Comparison of ENCODE assay signal across 22 cellular contexts in genomic region chr6:170285482-170285881, GRCh38. TPM values are rescaled to one million over a fixed set of nuclear protein-coding genes. Genes with fewer than 3 reads are reported as not detected.
DNase-seq lines count a peak whose midpoint lies in the region; ATAC-seq and TF ChIP-seq lines count a peak whose summit lies in the region.
"Had no signal": no experiment of that assay in that cellular context is flagged by ENCODE, and none has a peak within 500 bp of the region (broad histone marks: within the 10 kb centered on the region; RNA-seq: fewer than 3 reads in every experiment).

No MANE protein-coding gene starts in this region.

- TF ChIP-seq POLR2A in stomach (IDR thresholded peaks at IDR 0.05) (no peak), upper lobe of left lung (IDR thresholded peaks at IDR 0.05) (no peak)

- intact Hi-C loops in cardiac septum (cut with DNase I) (loop anchor here (5.0 kb wide), 1 partner anchor 148 kb away; no protein-coding TSS in a partner anchor), left cardiac atrium (cut with DNase I) (no loop called here), stomach (cut with DNase I; ENCODE audit: low total_unique reads) (loop anchor here (10.0 kb wide), 1 partner anchor 451 kb away; no protein-coding TSS in a partner anchor)

- TF ChIP-seq CTCF in RWPE2 (IDR thresholded peaks at IDR 0.05; ENCODE audit: poor library complexity, severe bottlenecking) (no peak), stomach (IDR thresholded peaks at IDR 0.05) (no peak), upper lobe of left lung (IDR thresholded peaks at IDR 0.05) (no peak)

- no peaks in the 10 kb centered on the region for H3K27me3 ChIP-seq in RWPE2 (ENCODE audit: insufficient read depth, poor library complexity, severe bottlenecking)
- peaks cover 0 to 61% (median 30%) of the 10 kb centered on the region in 3 donors for H3K27me3 ChIP-seq in stomach
- H3K27me3 ChIP-seq in upper lobe of left lung = peaks cover 0 to 23% (median 15%) of the 10 kb centered on the region in 4 donors

- ATAC-seq in left cardiac atrium = no peak
- no peak for ATAC-seq in RWPE2 (ENCODE audit: low read depth)
- ATAC-seq in upper lobe of left lung (ENCODE audit: low FRiP score in 2 of 2) = no peak
- ATAC-seq in HG02870 (IDR thresholded peaks at IDR 0.05; ENCODE audit: unreplicated experiment) = no peak
- ATAC-seq in HG02884 (IDR thresholded peaks at IDR 0.05; ENCODE audit: unreplicated experiment) = no peak
- ATAC-seq: activated CD8-positive, alpha-beta T cell treated with anti-CD3 and anti-CD28 coated beads, Interleukin-2, amount 10 ng/mL, durations not matched to agents 7 days and 5 days had no signal

- peaks cover 4% of the 10 kb centered on the region for H3K4me1 ChIP-seq in RWPE2 (ENCODE audit: insufficient read depth, poor library complexity, severe bottlenecking)
- peaks cover 39 to 55% (median 46%) of the 10 kb centered on the region in 4 donors for H3K4me1 ChIP-seq in stomach
- peaks cover 26 to 55% (median 40%) of the 10 kb centered on the region in 4 donors for H3K4me1 ChIP-seq in upper lobe of left lung

- H3K36me3 ChIP-seq in RWPE2 (ENCODE audit: low read depth) (peaks cover 60% of the 10 kb centered on the region), stomach (peaks cover 10 to 48% (median 31%) of the 10 kb centered on the region in 4 donors), upper lobe of left lung (peaks cover 0 to 36% (median 10%) of the 10 kb centered on the region in 4 donors)

- TF ChIP-seq EP300 in stomach (IDR thresholded peaks at IDR 0.05) (no peak), upper lobe of left lung (IDR thresholded peaks at IDR 0.05) (no peak)

- H3K9me3 ChIP-seq in RWPE2 (ENCODE audit: severe bottlenecking) (no peaks in the 10 kb centered on the region), stomach (no peaks in the 10 kb centered on the region), upper lobe of left lung (no peaks in the 10 kb centered on the region)
- H3K9me3 ChIP-seq: psoas muscle had no signal

- no peak overlapping the region for H3K27ac ChIP-seq in RWPE2 (ENCODE audit: poor library complexity, severe bottlenecking)
- no peak overlapping the region for H3K27ac ChIP-seq in stomach
- no peak overlapping the region for H3K27ac ChIP-seq in upper lobe of left lung
- H3K27ac ChIP-seq: psoas muscle had no signal

- H3K4me3 ChIP-seq in RWPE2 (ENCODE audit: severe bottlenecking) (no peak overlapping the region), stomach (no peak overlapping the region), upper lobe of left lung (no peak overlapping the region)
- H3K4me3 ChIP-seq: lung, psoas muscle had no signal

- 71 to 82% (median 80%) methylated on average over 3 to 5 of the region's 5 CpGs for WGBS in stomach, 5 donors
- 62 to 100% methylated on average over 1 to 4 of the region's 5 CpGs for WGBS in upper lobe of left lung, 2 donors

- DNase-seq in cardiac septum (ENCODE audit: low spot score) (peak; percentile 19), left cardiac atrium (no peak), RWPE2 (ENCODE audit: low spot score) (peak; percentile 40), mesenteric fat pad (ENCODE audit: low spot score) (peak; percentile 75), stomach (peak; percentile 23), upper lobe of left lung (no peak)
- DNase-seq: activated CD8-positive, alpha-beta T cell treated with anti-CD3 and anti-CD28 coated beads, Interleukin-2, amount 10 ng/mL, durations not matched to agents 7 days and 5 days; activated gamma-delta T cell treated with Interleukin-2 at 50 U/mL for 16 hours; activated T-cell treated with anti-CD3 and anti-CD28 coated beads for 4 hours; cerebellar nuclear complex; DMS79; GDM1; H9; NCI-H1105; NCI-H2029 treated with DMSO at 0.1 percent for 48 hours; NCI-H774; stimulated activated CD8-positive, alpha-beta memory T cell treated with anti-CD3 and anti-CD28 coated beads, Interleukin-4, amount 100 ng/mL, for 48 hours; T-helper 2 cell had no signal

RNA-seq across cellular contexts. Expression of gene DLL1, which starts 5.4 kb away (rescaled TPM):
- 6.4 TPM for total RNA-seq in cardiac septum
- 10 to 100 TPM; 19.0 to 26.8 TPM for total RNA-seq in left cardiac atrium
- 23.8 TPM for total RNA-seq in mesenteric fat pad
- 10 to 100 TPM in 2 of 5 donors, 1 to 10 TPM in 2, not detected in 1; 4.2 to 38.5 (median 9.6) TPM for total RNA-seq in stomach
- 10 to 100 TPM in 1 of 3 donors, 1 to 10 TPM in 2; 3.4 to 14.1 (median 5.5) TPM for polyA plus RNA-seq in stomach
- 10 to 100 TPM in 3 of 6 donors, 1 to 10 TPM in 3; 3.8 to 20.1 (median 10.2) TPM for total RNA-seq in upper lobe of left lung

RNA-seq across cellular contexts. Expression of gene FAM120B, which starts 21.1 kb away (rescaled TPM):
- total RNA-seq in cardiac septum (27.4 TPM), left cardiac atrium (10 to 100 TPM; 20.8 to 23.2 TPM), mesenteric fat pad (27.8 TPM), stomach (10 to 100 TPM; 26.4 to 66.5 (median 29.9) TPM), upper lobe of left lung (10 to 100 TPM; 20.1 to 51.3 (median 28.3) TPM)
- 1 to 10 TPM; 6.4 to 9.9 (median 9.4) TPM for polyA plus RNA-seq in stomach

Comparison
In these comparisons a context has a peak if more than half of its experiments do, and no peak if none do; other contexts are left out.
1. DNase-seq: peak in cardiac septum (single experiment), RWPE2 (single experiment), mesenteric fat pad (single experiment) and stomach (single experiment); none in left cardiac atrium (single experiment) and upper lobe of left lung (0 of 2).
2. intact Hi-C loops: an anchor here in cardiac septum (5.0 kb wide) and stomach (10.0 kb wide); none called in left cardiac atrium.